ENCODE assay signal across 8 cellular contexts in genomic region chr6:32700391-32701040, GRCh38. TPM values are rescaled to one million over a fixed set of nuclear protein-coding genes. Genes with fewer than 3 reads are reported as not detected.
A peak's percentile ranks its signal among the peaks of the same experiment; 100 is the strongest.
DNase-seq lines count a peak whose midpoint lies in the region; ATAC-seq and TF ChIP-seq lines count a peak whose summit lies in the region.

No MANE protein-coding gene starts in this region.

- 5 to 16% methylated on average over 6 of the region's 6 CpGs for WGBS in sigmoid colon, 2 donors

- intact Hi-C loops in sigmoid colon (cut with DNase I): loop anchor here (1.0 to 10.0 kb wide), 3 partner anchors 268 to 456 kb away; no protein-coding TSS in a partner anchor

- no peaks in the 10 kb centered on the region for H3K9me3 ChIP-seq in HEK293 (ENCODE audit: control insufficient read depth, insufficient read depth, low read depth, low read length)
- H3K9me3 ChIP-seq in sigmoid colon: no peaks in the 10 kb centered on the region

- DNase-seq in COR-L47 (lab: John Stamatoyannopoulos, UW): peak; percentile 30
- peak; percentile 50 for DNase-seq in NOMO-1 treated with DMSO at 0.1 percent for 48 hours (lab: John Stamatoyannopoulos, UW; ENCODE audit: unreplicated experiment)
- peak; percentile 35 for DNase-seq in astrocyte of the cerebellum (ENCODE audit: low read depth)
- DNase-seq in hepatic stellate cell (ENCODE audit: low spot score): peak; percentile 30
- no peak for DNase-seq in sigmoid colon

- POLR2A ChIA-PET in HEK293 (lab: Yijun Ruan, JAX): interaction anchor here (0.6 kb wide), 1 partner anchor 102 kb away, joined by 3 read pairs; no protein-coding TSS in a partner anchor

- peaks cover 0 to 41% (median 0%) of the 10 kb centered on the region in 3 donors for H3K27me3 ChIP-seq in sigmoid colon

- H3K27ac ChIP-seq in HEK293 (ENCODE audit: extremely low read depth, low read depth, low read length) (no peak overlapping the region), sigmoid colon (no peak overlapping the region)

- TF ChIP-seq EP300 in sigmoid colon (IDR thresholded peaks at IDR 0.05): no peak

- no peak for TF ChIP-seq POLR2A in sigmoid colon (IDR thresholded peaks at IDR 0.05)

- TF ChIP-seq CTCF in HEK293 (tag by site-specific recombination; IDR thresholded peaks at IDR 0.05) (peak; percentile 85), astrocyte of the cerebellum (IDR thresholded peaks at IDR 0.05; ENCODE audit: low read depth, low read length, missing control alignments) (peak; percentile 71), sigmoid colon (IDR thresholded peaks at IDR 0.05) (peak in 3 of 4 experiments; percentile 53 to 64 (median 58))

- H3K4me1 ChIP-seq in HEK293 (ENCODE audit: control insufficient read depth, insufficient read depth, low read length) (no peaks in the 10 kb centered on the region), sigmoid colon (no peaks in the 10 kb centered on the region)

- H3K36me3 ChIP-seq in HEK293 (ENCODE audit: control insufficient read depth in 2 of 2, insufficient read depth in 1 of 2, low read length in 2 of 2) (no peaks in the 10 kb centered on the region), sigmoid colon (no peaks in the 10 kb centered on the region)

- CTCF ChIA-PET in HEK293 (lab: Yijun Ruan, JAX): interaction anchor here (0.6 to 5.7 kb wide), 64 partner anchors 8 to 1622 kb away, joined by 3 to 102 read pairs (median 4); partner anchors contain the start of genes HLA-DQA2, HLA-DQB1, HLA-DRA and TAP2

- no peak overlapping the region for H3K4me3 ChIP-seq in HEK293 (ENCODE audit: low read depth, low read length)
- H3K4me3 ChIP-seq in astrocyte of the cerebellum (ENCODE audit: low read depth, low read length): no peak overlapping the region
- no peak overlapping the region for H3K4me3 ChIP-seq in sigmoid colon

- in situ Hi-C loops in astrocyte of the cerebellum (cut with HindIII; ENCODE audit: low sequenced_read_pairs): no loop called here

- no peak for ATAC-seq in HG02981 (IDR thresholded peaks at IDR 0.05; ENCODE audit: unreplicated experiment)
- ATAC-seq in GM21717 (IDR thresholded peaks at IDR 0.05; ENCODE audit: unreplicated experiment): no peak

TF ChIP-seq in HEK293, 187 proteins besides CTCF, POLR2A, EP300 and RAD21 (continues in another document):
- peak; percentile 99 for TF ChIP-seq ZNF654 (tag by site-specific recombination; IDR thresholded peaks at IDR 0.05; ENCODE audit: low read depth)
- TF ChIP-seq ZNF692 (tag by site-specific recombination; IDR thresholded peaks at IDR 0.05): no peak
- TF ChIP-seq ZBTB20 (tag by site-specific recombination; IDR thresholded peaks at IDR 0.05): no peak
- 0 out of 2 replicates have a peak, but pooled peaks have one; percentile 26 for TF ChIP-seq ZNF561 (tag by site-specific recombination; IDR thresholded peaks at IDR 0.05; ENCODE audit: borderline replicate concordance)
- peak; percentile 50 for TF ChIP-seq ZBTB17 (tag by site-specific recombination; IDR thresholded peaks at IDR 0.05)
- TF ChIP-seq KLF16 (tag by site-specific recombination; IDR thresholded peaks at IDR 0.05): peak; percentile 22; the same call in 1 of the 2 replicates
- no peak for TF ChIP-seq ZNF350 (tag by site-specific recombination; IDR thresholded peaks at IDR 0.05)
- TF ChIP-seq ZNF843 (tag by site-specific recombination; IDR thresholded peaks at IDR 0.05): no peak
- TF ChIP-seq MEIS1 (CRISPR knock-in tag; IDR thresholded peaks at IDR 0.05; ENCODE audit: borderline replicate concordance): no peak
- no peak for TF ChIP-seq ZBTB7A (tag by site-specific recombination; IDR thresholded peaks at IDR 0.05; ENCODE audit: low read depth)
- no peak for TF ChIP-seq PRDM6 (tag by site-specific recombination; IDR thresholded peaks at IDR 0.05)
- TF ChIP-seq ZSCAN18 (tag by site-specific recombination; IDR thresholded peaks at IDR 0.05): no peak
- TF ChIP-seq ZSCAN23 (tag by site-specific recombination; IDR thresholded peaks at IDR 0.05): no peak
- TF ChIP-seq ATF2 (tag by site-specific recombination; IDR thresholded peaks at IDR 0.05; ENCODE audit: low read depth): no peak
- TF ChIP-seq SCRT1 (tag by site-specific recombination; IDR thresholded peaks at IDR 0.05; ENCODE audit: borderline replicate concordance): no peak
- TF ChIP-seq ZNF26 (tag by site-specific recombination; IDR thresholded peaks at IDR 0.05): no peak
- no peak for TF ChIP-seq HOXA7 (CRISPR knock-in tag; IDR thresholded peaks at IDR 0.05; ENCODE audit: borderline replicate concordance)
- no peak for TF ChIP-seq ZNF157 (tag by site-specific recombination; IDR thresholded peaks at IDR 0.05)

RNA-seq across cellular contexts. Expression of gene HLA-DQB1, which starts 34.1 kb away (rescaled TPM):
- 1 to 10 TPM in 2 of 4 donors, under 1 TPM in 2; under 0.01 to 3.5 (median 1.7) TPM for total RNA-seq in sigmoid colon
- polyA plus RNA-seq in sigmoid colon: 100 to 1,000 TPM in 1 of 3 donors, 10 to 100 TPM in 2; 36.6 to 182 (median 77.9) TPM

RNA-seq across cellular contexts. Expression of gene HLA-DQA2, which starts 40.7 kb away (rescaled TPM):
- total RNA-seq in sigmoid colon: 1 to 10 TPM in 2 of 4 donors, under 1 TPM in 1, not detected in 1; 0.36 to 1.7 (median 1.2) TPM
- under 1 TPM in 1 of 3 donors, not detected in 2; 0.17 TPM for polyA plus RNA-seq in sigmoid colon
